19 cellular contexts compared by ENCODE assay signal in the genomic region with DNA sequence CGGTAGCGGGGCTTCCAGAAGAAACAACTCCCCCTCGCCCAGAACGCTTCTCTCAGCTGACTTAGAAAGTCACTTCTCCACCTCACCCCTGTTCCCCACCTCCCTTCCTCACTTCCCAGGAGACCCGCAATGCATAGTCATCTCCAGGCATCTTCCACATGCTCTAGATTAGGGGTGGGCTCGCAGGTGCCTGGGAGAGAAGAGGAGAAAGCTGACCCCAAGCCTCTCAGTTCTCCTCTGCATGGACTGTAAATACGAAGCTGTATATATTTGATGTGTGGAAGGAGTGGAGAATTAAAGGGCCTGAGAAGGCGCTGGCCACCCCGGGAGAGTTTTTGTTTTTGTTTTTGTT. TPM values are rescaled to one million over a fixed set of nuclear protein-coding genes. Genes with fewer than 3 reads are reported as not detected.
A peak's percentile ranks its signal among the peaks of the same experiment; 100 is the strongest.
DNase-seq lines count a peak whose midpoint lies in the region; ATAC-seq, FAIRE-seq and TF ChIP-seq lines count a peak whose summit lies in the region.
"Had no signal": no experiment of that assay in that cellular context is flagged by ENCODE, and none has a peak within 500 bp of the region (broad histone marks: within the 10 kb centered on the region; RNA-seq: fewer than 3 reads in every experiment).

No MANE protein-coding gene starts in this region.

- peak overlapping the region; percentile 99 for H3K4me3 Mint-ChIP-seq in activated naive CD8-positive, alpha-beta T cell
- H3K4me3 Mint-ChIP-seq in type B pancreatic cell: peak overlapping the region; percentile 94

- peak overlapping the region; percentile 81 for H3K27ac Mint-ChIP-seq in activated naive CD8-positive, alpha-beta T cell
- H3K27ac Mint-ChIP-seq in type B pancreatic cell: peak overlapping the region; percentile 29

- peaks cover 0 to 3% of the 10 kb centered on the region in 2 donors for H3K36me3 ChIP-seq in kidney (ENCODE audit: control insufficient read depth in 1 of 2, insufficient read depth in 2 of 2, low read length in 2 of 2)
- H3K36me3 ChIP-seq: pancreas, Peyer's patch had no signal

- H3K4me1 ChIP-seq in kidney (ENCODE audit: control insufficient read depth in 1 of 2, insufficient read depth in 1 of 2, low read depth in 1 of 2, low read length in 2 of 2): peaks cover 22 to 38% of the 10 kb centered on the region in 2 donors
- H3K4me1 ChIP-seq: foreskin keratinocyte had no signal

- no peak for TF ChIP-seq CTCF in kidney (IDR thresholded peaks at IDR 0.05; ENCODE audit: borderline replicate concordance, extremely low read depth, insufficient read depth)
- TF ChIP-seq CTCF in type B pancreatic cell (conservative IDR thresholded peaks at IDR 0.05): no peak

- H3K36me3 Mint-ChIP-seq in activated naive CD8-positive, alpha-beta T cell: no peaks in the 10 kb centered on the region
- H3K36me3 Mint-ChIP-seq in type B pancreatic cell: no peaks in the 10 kb centered on the region

- no peaks in the 10 kb centered on the region for H3K27me3 Mint-ChIP-seq in activated naive CD8-positive, alpha-beta T cell
- H3K27me3 Mint-ChIP-seq in type B pancreatic cell: peaks cover 71% of the 10 kb centered on the region

- H3K9me3 Mint-ChIP-seq in activated naive CD8-positive, alpha-beta T cell (ENCODE audit: low read depth): no peaks in the 10 kb centered on the region
- no peaks in the 10 kb centered on the region for H3K9me3 Mint-ChIP-seq in type B pancreatic cell

- H3K4me1 Mint-ChIP-seq in activated naive CD8-positive, alpha-beta T cell (ENCODE audit: low read depth): peaks cover 81% of the 10 kb centered on the region
- H3K4me1 Mint-ChIP-seq in type B pancreatic cell (ENCODE audit: unreplicated experiment): peaks cover 22% of the 10 kb centered on the region

- H3K4me3 ChIP-seq in kidney (ENCODE audit: low read length in 2 of 2): peak overlapping the region; percentile 61 to 68
- H3K4me3 ChIP-seq: pancreas, smooth muscle cell had no signal

- no peak for ATAC-seq in Right ventricle myocardium inferior
- ATAC-seq in left ventricle myocardium superior: no peak
- no peak for ATAC-seq in HG02763 (IDR thresholded peaks at IDR 0.05; ENCODE audit: unreplicated experiment)
- no peak for ATAC-seq in GM19397 (IDR thresholded peaks at IDR 0.05; ENCODE audit: unreplicated experiment)
- no peak for ATAC-seq in GM18511 (IDR thresholded peaks at IDR 0.05; ENCODE audit: unreplicated experiment)
- ATAC-seq: foreskin keratinocyte, pancreas had no signal

- H3K9me3 ChIP-seq in kidney (ENCODE audit: control insufficient read depth in 1 of 2, low read length in 2 of 2): no peaks in the 10 kb centered on the region
- H3K9me3 ChIP-seq: pancreas, Peyer's patch had no signal

- no peak for FAIRE-seq in kidney (lab: Jason Lieb, UNC)
- FAIRE-seq: bronchial epithelial cell, pancreas had no signal

- peak overlapping the region; percentile 79 to 91 for H3K27ac ChIP-seq in kidney (ENCODE audit: low read depth in 2 of 2, low read length in 2 of 2)
- H3K27ac ChIP-seq: foreskin keratinocyte, pancreas, Peyer's patch had no signal

- H3K9ac ChIP-seq in kidney (ENCODE audit: low read length in 2 of 2): peak overlapping the region; percentile 57 to 60

- intact Hi-C loops in Right ventricle myocardium inferior (cut with DNase I): no loop called here
- intact Hi-C loops in left ventricle myocardium superior (cut with micrococcal nuclease): no loop called here
- intact Hi-C loops in kidney (cut with DNase I): no loop called here

- DNase-seq in Right ventricle myocardium inferior (ENCODE audit: missing footprints) (peak; percentile 56), left ventricle myocardium superior (no peak), kidney (no peak), type B pancreatic cell (ENCODE audit: extremely low spot score, unreplicated experiment) (no peak)
- DNase-seq: activated CD4-positive, CD25-positive, alpha-beta regulatory T cell; activated effector memory CD4-positive, alpha-beta T cell treated with Interleukin-2 at 50 U/mL for 16 hours; foreskin keratinocyte; mesendoderm; NCI-H1694 treated with DMSO at 0.1 percent for 48 hours; NCI-H524 treated with DMSO at 0.1 percent for 48 hours; pancreas; Peyer's patch had no signal

RNA-seq across cellular contexts. Expression of gene MAL, which starts 1.8 kb away (rescaled TPM):
- total RNA-seq in Right ventricle myocardium inferior: 8.7 TPM
- 3.9 TPM for total RNA-seq in left ventricle myocardium superior
- total RNA-seq in kidney: 477 TPM
- 1,006 TPM for polyA plus RNA-seq in kidney (ENCODE audit: insufficient read depth, low read depth, low replicate concordance)
- total RNA-seq in type B pancreatic cell (ENCODE audit: low replicate concordance): 205 and 250 TPM in 2 replicates
- total RNA-seq: foreskin keratinocyte, LHCN-M2, smooth muscle cell had no signal
- polyA plus RNA-seq: foreskin keratinocyte, smooth muscle cell had no signal

Comparison
In these comparisons a context has a peak if more than half of its experiments do, and no peak if none do; other contexts are left out.
1. RNA of gene MAL, which starts 1.8 kb away (total RNA-seq): 477 TPM in kidney (single experiment) and 205 to 250 TPM in type B pancreatic cell; 8.7 TPM in Right ventricle myocardium inferior (single experiment) and 3.9 TPM in left ventricle myocardium superior (single experiment); every median in the first group is over 10 times any median in the second.